ENCODE assay signal across 22 cellular contexts in genomic region chr1:15881961-15882360, GRCh38.
"Had no signal": no experiment of that assay in that cellular context is flagged by ENCODE, and none has a peak within 500 bp of the region (broad histone marks: within the 10 kb centered on the region; RNA-seq: fewer than 3 reads in every experiment).

No MANE protein-coding gene starts in this region.

- H3K27me3 Mint-ChIP-seq: activated naive CD4-positive, alpha-beta T cell treated with anti-CD3 and anti-CD28 coated beads, Interleukin-2, amount 10 ng/mL, durations not matched to agents 7 days and 5 days; naive thymus-derived CD4-positive, alpha-beta T cell; stimulated activated naive CD8-positive, alpha-beta T cell treated with anti-CD3 and anti-CD28 coated beads, Interleukin-15, amount 100 ng/mL, for 72 hours; T-cell had no signal

- H3K27me3 ChIP-seq: body of pancreas, cardiac muscle cell, heart left ventricle, ovary, suprapubic skin, tibial nerve, vagina had no signal

- H3K36me3 ChIP-seq: ovary, prostate gland, vagina had no signal

- ATAC-seq: activated CD8-positive, alpha-beta T cell treated with anti-CD3 and anti-CD28 coated beads, Interleukin-2, amount 10 ng/mL, durations not matched to agents 7 days and 5 days; body of pancreas; heart left ventricle; lower lobe of right lung; naive thymus-derived CD4-positive, alpha-beta T cell; stimulated activated naive CD8-positive, alpha-beta T cell treated with anti-CD3 and anti-CD28 coated beads, Interleukin-15, amount 100 ng/mL, for 72 hours; T-cell had no signal

- H3K9me3 Mint-ChIP-seq: activated naive CD4-positive, alpha-beta T cell treated with anti-CD3 and anti-CD28 coated beads, Interleukin-2, amount 10 ng/mL, durations not matched to agents 7 days and 5 days; naive thymus-derived CD4-positive, alpha-beta T cell; stimulated activated naive CD8-positive, alpha-beta T cell treated with anti-CD3 and anti-CD28 coated beads, Interleukin-15, amount 100 ng/mL, for 72 hours; T-cell; T-helper 2 cell treated with Interferon-gamma antibody and Interleukin-4, amounts not matched to agents 5 μg/mL and 100 μg/mL, for 36 hours had no signal

- H3K4me3 Mint-ChIP-seq: activated CD8-positive, alpha-beta T cell treated with anti-CD3 and anti-CD28 coated beads, Interleukin-2, amount 10 ng/mL, durations not matched to agents 7 days and 5 days; activated naive CD4-positive, alpha-beta T cell treated with anti-CD3 and anti-CD28 coated beads, Interleukin-2, amount 10 ng/mL, durations not matched to agents 7 days and 5 days; stimulated activated naive CD8-positive, alpha-beta T cell treated with anti-CD3 and anti-CD28 coated beads, Interleukin-15, amount 100 ng/mL, for 72 hours; T-cell; T-helper 2 cell treated with Interferon-gamma antibody and Interleukin-4, amounts not matched to agents 5 μg/mL and 100 μg/mL, for 36 hours had no signal

- H3K27ac ChIP-seq: body of pancreas, cardiac muscle cell, lower lobe of right lung, ovary, suprapubic skin, vagina, VCaP had no signal

- H3K9me3 ChIP-seq: body of pancreas, heart left ventricle, lower lobe of right lung, ovary, prostate gland, suprapubic skin, tibial nerve, vagina had no signal

- H3K27ac Mint-ChIP-seq: activated CD8-positive, alpha-beta T cell treated with anti-CD3 and anti-CD28 coated beads, Interleukin-2, amount 10 ng/mL, durations not matched to agents 7 days and 5 days; activated naive CD4-positive, alpha-beta T cell treated with anti-CD3 and anti-CD28 coated beads, Interleukin-2, amount 10 ng/mL, durations not matched to agents 7 days and 5 days; stimulated activated naive CD8-positive, alpha-beta T cell treated with anti-CD3 and anti-CD28 coated beads, Interleukin-15, amount 100 ng/mL, for 72 hours; T-helper 2 cell treated with Interferon-gamma antibody and Interleukin-4, amounts not matched to agents 5 μg/mL and 100 μg/mL, for 36 hours had no signal

- H3K4me3 ChIP-seq: body of pancreas, cardiac muscle cell, heart left ventricle, lower lobe of right lung, ovary, prostate gland, suprapubic skin, tibial nerve, vagina had no signal

- H3K4me1 ChIP-seq: prostate gland had no signal

- DNase-seq: activated CD4-positive, alpha-beta T cell treated with anti-CD3 and anti-CD28 coated beads for 1 hour; activated CD4-positive, alpha-beta T cell treated with anti-CD3 and anti-CD28 coated beads, Interleukin-2, amount 50 U/mL, for 1 hour; activated CD8-positive, alpha-beta T cell treated with anti-CD3 and anti-CD28 coated beads, Interleukin-2, amount 10 ng/mL, durations not matched to agents 7 days and 5 days; activated effector memory CD4-positive, alpha-beta T cell treated with anti-CD3 and anti-CD28 coated beads, Interleukin-2, amount 50 U/mL, for 16 hours; activated naive CD4-positive, alpha-beta T cell treated with anti-CD3 and anti-CD28 coated beads, Interleukin-2, amount 10 ng/mL, durations not matched to agents 7 days and 5 days; anterior cingulate cortex; body of pancreas; heart left ventricle; kidney; lower lobe of right lung; naive thymus-derived CD4-positive, alpha-beta T cell; ovary; stimulated activated CD4-positive, alpha-beta T cell treated with anti-CD3 and anti-CD28 coated beads, Interleukin-4, amount 100 ng/mL, for 24 hours; stimulated activated naive CD8-positive, alpha-beta T cell treated with anti-CD3 and anti-CD28 coated beads, Interleukin-15, amount 100 ng/mL, for 72 hours; T-cell had no signal
